ENCODE assay signal across 9 cellular contexts in the genomic region with DNA sequence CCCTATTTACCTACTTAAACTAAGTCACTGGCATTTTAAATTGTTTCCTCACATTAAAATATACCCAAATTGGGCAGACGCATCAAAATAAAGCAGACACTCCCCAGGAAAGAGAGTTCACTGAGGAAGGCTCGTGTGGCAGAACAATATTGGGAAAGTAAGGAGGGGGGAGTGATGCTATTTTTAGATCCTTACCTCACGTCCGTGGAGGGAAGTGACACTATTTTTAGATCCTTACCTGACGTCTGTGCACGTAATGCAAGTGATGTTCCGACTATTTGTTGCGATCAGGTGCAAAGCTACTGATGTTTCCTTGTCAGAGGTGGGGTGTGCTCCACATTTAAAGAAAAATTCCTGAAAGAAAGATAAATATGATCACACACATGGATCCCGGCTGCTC.
"Had no signal": no experiment of that assay in that cellular context is flagged by ENCODE, and none has a peak within 500 bp of the region (broad histone marks: within the 10 kb centered on the region; RNA-seq: fewer than 3 reads in every experiment).

No MANE protein-coding gene starts in this region.

- ATAC-seq: HCT116, HepG2 had no signal

- H3K4me3 ChIP-seq: GM23248, HAP-1 had no signal

- H3K4me1 ChIP-seq: HAP-1 had no signal

- DNase-seq: GM23248, GOT3, H7, HFFc6 had no signal

- H2AFZ ChIP-seq: GM23248 had no signal

- H3K9ac ChIP-seq: GM23248 had no signal

- H3K4me3 Mint-ChIP-seq: HFFc6 had no signal

- H3K27ac Mint-ChIP-seq: HFFc6, IgD-negative memory B cell had no signal

- H3K9me3 ChIP-seq: HAP-1 had no signal

- H3K27me3 Mint-ChIP-seq: IgD-negative memory B cell had no signal

- H3K36me3 ChIP-seq: HAP-1 had no signal

- H3K27ac ChIP-seq: GM23248, HL-60 had no signal
